ENCODE assay signal across 9 cellular contexts in the genomic region with DNA sequence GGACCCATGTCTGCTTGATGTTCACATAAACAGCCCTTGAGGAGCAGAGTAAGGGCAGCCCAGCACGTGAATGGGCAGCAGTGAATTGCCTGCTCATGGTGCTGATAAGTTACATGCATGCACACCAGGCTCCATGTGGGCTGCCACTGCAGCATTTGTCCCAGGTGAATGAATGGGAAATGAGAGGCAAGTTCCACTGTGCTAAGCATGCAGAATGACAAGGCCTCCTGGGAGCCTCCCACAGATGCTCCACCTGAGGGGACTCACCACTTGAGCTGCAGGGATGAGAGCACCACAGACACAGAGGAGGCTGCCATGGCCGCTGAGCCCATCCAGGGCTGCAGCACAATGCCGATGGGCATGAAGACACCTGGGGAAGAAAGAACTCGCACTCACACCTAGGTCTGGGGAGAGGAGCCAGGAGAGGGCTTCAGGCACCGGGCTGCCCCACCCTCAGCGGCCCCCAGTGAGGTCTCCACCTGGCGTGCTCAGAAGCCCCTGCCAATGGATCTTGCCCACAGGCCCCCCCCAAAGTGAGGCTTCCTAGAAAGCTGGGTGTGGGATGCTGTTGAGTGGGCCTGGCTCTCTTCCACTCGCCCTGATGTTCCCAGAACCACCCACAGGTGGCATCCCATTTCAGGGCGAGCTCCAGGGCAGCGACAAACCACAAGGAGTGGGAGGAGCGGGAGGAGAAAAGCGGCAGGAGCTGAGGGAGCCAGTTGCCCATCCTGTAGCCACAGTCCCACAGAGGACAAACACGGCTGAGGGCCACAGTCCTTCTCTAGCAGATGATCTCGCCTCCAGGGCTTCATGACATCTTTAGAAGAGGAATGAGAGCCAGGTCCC.
DNase-seq lines count a peak whose midpoint lies in the region; ATAC-seq and TF ChIP-seq lines count a peak whose summit lies in the region.
"Had no signal": no experiment of that assay in that cellular context is flagged by ENCODE, and none has a peak within 500 bp of the region (broad histone marks: within the 10 kb centered on the region; RNA-seq: fewer than 3 reads in every experiment).

No MANE protein-coding gene starts in this region.

- no peaks in the 10 kb centered on the region for H3K9me3 ChIP-seq in left lung

- H3K27me3 ChIP-seq in BJ (ENCODE audit: control insufficient read depth, insufficient read depth, low read length) (no peaks in the 10 kb centered on the region), left lung (no peaks in the 10 kb centered on the region)

- H3K4me3 ChIP-seq in BJ (ENCODE audit: low read depth, low read length) (no peak overlapping the region), left lung (no peak overlapping the region)

- POLR2A ChIA-PET in BJ (lab: Charles Lee) = no interaction called here
- POLR2A ChIA-PET in HEK293T (lab: Yijun Ruan, JAX) = no interaction called here

- CTCF ChIA-PET in BJ (lab: Yijun Ruan, JAX) = interaction anchor here (0.8 to 1.0 kb wide), 2 partner anchors 11 to 264 kb away, joined by 3 read pairs; no protein-coding TSS in a partner anchor
- CTCF ChIA-PET in HEK293T (lab: Yijun Ruan, JAX) = interaction anchor here (0.6 to 1.0 kb wide), 3 partner anchors 9 to 164 kb away, joined by 3 to 5 read pairs (median 4); no protein-coding TSS in a partner anchor

- intact Hi-C loops in left lung (cut with DNase I) = no loop called here

- no peaks in the 10 kb centered on the region for H3K36me3 ChIP-seq in BJ (ENCODE audit: control insufficient read depth, insufficient read depth, low read length)
- peaks cover 0 to 7% of the 10 kb centered on the region in 2 donors for H3K36me3 ChIP-seq in left lung

- TF ChIP-seq CTCF in BJ (IDR thresholded peaks at IDR 0.05; ENCODE audit: insufficient read depth, low read depth, low read length) = peak; percentile 32
- TF ChIP-seq CTCF in left lung (IDR thresholded peaks at IDR 0.05) = no peak

- no peak for DNase-seq in BJ (ENCODE audit: low read depth)
- DNase-seq in HEK293T (ENCODE audit: extremely low spot score) = peak; percentile 48
- peak; percentile 12 for DNase-seq in astrocyte of the hippocampus (ENCODE audit: low read depth, low spot score)
- DNase-seq in left lung = no peak
- DNase-seq in SW 1271 (lab: John Stamatoyannopoulos, UW) = no peak
- DNase-seq in activated naive CD4-positive, alpha-beta T cell treated with anti-CD3 and anti-CD28 coated beads, Interleukin-2, amount 50 U/mL, for 16 hours = no peak
- DNase-seq in cerebellar nuclear complex (lab: John Stamatoyannopoulos, UW) = no peak
- no peak for DNase-seq in NK-92 treated with Interleukin-12 subunit alpha and Interleukin-12 subunit beta, amount 100 ng/mL, for 24 hours (lab: John Stamatoyannopoulos, UW)
- DNase-seq: foreskin fibroblast had no signal

- H3K27ac ChIP-seq in left lung = no peak overlapping the region

- H3K4me1 ChIP-seq in left lung = no peaks in the 10 kb centered on the region

- peak; percentile 57 for ATAC-seq in left lung

TF ChIP-seq in HEK293T, 16 proteins besides CTCF, POLR2A, EP300 and RAD21:
- TF ChIP-seq TARDBP (IDR thresholded peaks at IDR 0.05) = no peak
- no peak for TF ChIP-seq ARNT (IDR thresholded peaks at IDR 0.05)
- no peak for TF ChIP-seq FOXA1 (IDR thresholded peaks at IDR 0.05)
- TF ChIP-seq FOXK2 (IDR thresholded peaks at IDR 0.05) = no peak
- TF ChIP-seq, protein P1, sequence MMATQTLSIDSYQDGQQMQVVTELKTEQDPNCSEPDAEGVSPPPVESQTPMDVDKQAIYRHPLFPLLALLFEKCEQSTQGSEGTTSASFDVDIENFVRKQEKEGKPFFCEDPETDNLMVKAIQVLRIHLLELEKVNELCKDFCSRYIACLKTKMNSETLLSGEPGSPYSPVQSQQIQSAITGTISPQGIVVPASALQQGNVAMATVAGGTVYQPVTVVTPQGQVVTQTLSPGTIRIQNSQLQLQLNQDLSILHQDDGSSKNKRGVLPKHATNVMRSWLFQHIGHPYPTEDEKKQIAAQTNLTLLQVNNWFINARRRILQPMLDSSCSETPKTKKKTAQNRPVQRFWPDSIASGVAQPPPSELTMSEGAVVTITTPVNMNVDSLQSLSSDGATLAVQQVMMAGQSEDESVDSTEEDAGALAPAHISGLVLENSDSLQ (IDR thresholded peaks at IDR 0.05) = no peak
- TF ChIP-seq ELF4 (IDR thresholded peaks at IDR 0.05) = no peak
- no peak for TF ChIP-seq L3MBTL2 (conservative IDR thresholded peaks at IDR 0.05)
- TF ChIP-seq FOXM1 (IDR thresholded peaks at IDR 0.05; ENCODE audit: borderline replicate concordance) = no peak
- no peak for TF ChIP-seq NFRKB (IDR thresholded peaks at IDR 0.05)
- no peak for TF ChIP-seq LEF1 (IDR thresholded peaks at IDR 0.05; ENCODE audit: borderline replicate concordance)
- no peak for TF ChIP-seq ZNF384 (IDR thresholded peaks at IDR 0.05)
- TF ChIP-seq HDGF (IDR thresholded peaks at IDR 0.05; ENCODE audit: borderline replicate concordance) = no peak
- no peak for TF ChIP-seq CTBP1 (IDR thresholded peaks at IDR 0.05; ENCODE audit: borderline replicate concordance)
- no peak for TF ChIP-seq BHLHE40 (IDR thresholded peaks at IDR 0.05; ENCODE audit: borderline replicate concordance)
- TF ChIP-seq SUZ12 (IDR thresholded peaks at IDR 0.05) = no peak

Comparison
In these comparisons a context has a peak if more than half of its experiments do, and no peak if none do; other contexts are left out.
1. DNase-seq: peak in HEK293T (single experiment) and astrocyte of the hippocampus (single experiment); none in BJ (single experiment), left lung (0 of 2), SW 1271 (0 of 2), activated naive CD4-positive, alpha-beta T cell treated with anti-CD3 and anti-CD28 coated beads, Interleukin-2, amount 50 U/mL, for 16 hours (single experiment), cerebellar nuclear complex (0 of 2) and NK-92 treated with Interleukin-12 subunit alpha and Interleukin-12 subunit beta, amount 100 ng/mL, for 24 hours (single experiment).